Comparison of ENCODE assay signal across 11 cellular contexts in genomic region chr18:45255142-45255890, GRCh38.
DNase-seq lines count a peak whose midpoint lies in the region; ATAC-seq, FAIRE-seq and TF ChIP-seq lines count a peak whose summit lies in the region.
"Had no signal": no experiment of that assay in that cellular context is flagged by ENCODE, and none has a peak within 500 bp of the region (broad histone marks: within the 10 kb centered on the region; RNA-seq: fewer than 3 reads in every experiment).

No MANE protein-coding gene starts in this region.

- H3K79me2 ChIP-seq in hepatocyte, result no peaks in the 10 kb centered on the region

- DNase-seq in HT1080 (ENCODE audit: low read depth) (peak; percentile 83), astrocyte of the cerebellum (ENCODE audit: low read depth) (peak; percentile 90), hepatocyte (ENCODE audit: low spot score) (peak; percentile 52), GM19239 (ENCODE audit: insufficient read length, low spot score) (no peak), T-helper 9 cell (no peak), NCI-H2081 (lab: John Stamatoyannopoulos, UW) (no peak)
- DNase-seq: activated naive CD8-positive, alpha-beta T cell treated with anti-CD3 and anti-CD28 coated beads, Interleukin-2, amount 50 U/mL, for 24 hours; MV-4-11 had no signal

- H3K27me3 ChIP-seq in hepatocyte, result no peaks in the 10 kb centered on the region
- H3K27me3 ChIP-seq in skeletal muscle satellite cell (ENCODE audit: control insufficient read depth, insufficient read depth, low read length), result no peaks in the 10 kb centered on the region

- 55% methylated on average over 7 of the region's 7 CpGs for WGBS in hepatocyte (ENCODE audit: low lambda C conversion rate, missing lambda C conversion rate)

- H3K9me3 ChIP-seq in hepatocyte (ENCODE audit: low read depth), result no peaks in the 10 kb centered on the region
- H3K9me3 ChIP-seq in skeletal muscle satellite cell (replicated peaks; ENCODE audit: low read length), result no peaks in the 10 kb centered on the region

- H3K4me1 ChIP-seq in hepatocyte (ENCODE audit: insufficient read depth) (peaks cover 15% of the 10 kb centered on the region), skeletal muscle satellite cell (ENCODE audit: control insufficient read depth, insufficient read depth, low read length) (peaks cover 22% of the 10 kb centered on the region)

- ATAC-seq in HG02973 (IDR thresholded peaks at IDR 0.05; ENCODE audit: unreplicated experiment), result no peak
- ATAC-seq: activated naive CD8-positive, alpha-beta T cell treated with anti-CD3 and anti-CD28 coated beads, Interleukin-2, amount 50 U/mL, for 24 hours had no signal

- H2AFZ ChIP-seq in hepatocyte, result no peak overlapping the region

- TF ChIP-seq CTCF in astrocyte of the cerebellum (IDR thresholded peaks at IDR 0.05; ENCODE audit: low read depth, low read length, missing control alignments), result no peak
- TF ChIP-seq CTCF in hepatocyte (IDR thresholded peaks at IDR 0.05; ENCODE audit: poor library complexity), result no peak

- H3K36me3 ChIP-seq in hepatocyte (replicated peaks; ENCODE audit: insufficient read depth, low read depth) (no peaks in the 10 kb centered on the region), skeletal muscle satellite cell (ENCODE audit: insufficient read depth, low read length) (no peaks in the 10 kb centered on the region)

- in situ Hi-C loops in astrocyte of the cerebellum (cut with HindIII; ENCODE audit: low sequenced_read_pairs), result no loop called here

- H4K20me1 ChIP-seq in hepatocyte (ENCODE audit: insufficient read depth, poor library complexity, severe bottlenecking), result no peaks in the 10 kb centered on the region

- no peak overlapping the region for H3K4me2 ChIP-seq in hepatocyte
- H3K4me2 ChIP-seq in skeletal muscle satellite cell (ENCODE audit: low read length), result peak overlapping the region; percentile 53

- H3K4me3 ChIP-seq in astrocyte of the cerebellum (ENCODE audit: low read depth, low read length) (no peak overlapping the region), hepatocyte (no peak overlapping the region), skeletal muscle satellite cell (ENCODE audit: low read length) (no peak overlapping the region)

- peak overlapping the region; percentile 32 for H3K9ac ChIP-seq in skeletal muscle satellite cell (ENCODE audit: low read depth, low read length)

- no peaks in the 10 kb centered on the region for H3K9me2 ChIP-seq in hepatocyte (replicated peaks; ENCODE audit: insufficient read depth)

- H3K27ac ChIP-seq in hepatocyte, result peak overlapping the region; percentile 64

- no peak for FAIRE-seq in GM19239 (lab: Jason Lieb, UNC)
- FAIRE-seq: islet of Langerhans had no signal

Comparison
In these comparisons a context has a peak if more than half of its experiments do, and no peak if none do; other contexts are left out.
1. DNase-seq: peak in HT1080 (single experiment), astrocyte of the cerebellum (single experiment) and hepatocyte (single experiment); none in GM19239 (single experiment), T-helper 9 cell (single experiment) and NCI-H2081 (0 of 2).